ENCODE assay signal across 9 cellular contexts in the genomic region with DNA sequence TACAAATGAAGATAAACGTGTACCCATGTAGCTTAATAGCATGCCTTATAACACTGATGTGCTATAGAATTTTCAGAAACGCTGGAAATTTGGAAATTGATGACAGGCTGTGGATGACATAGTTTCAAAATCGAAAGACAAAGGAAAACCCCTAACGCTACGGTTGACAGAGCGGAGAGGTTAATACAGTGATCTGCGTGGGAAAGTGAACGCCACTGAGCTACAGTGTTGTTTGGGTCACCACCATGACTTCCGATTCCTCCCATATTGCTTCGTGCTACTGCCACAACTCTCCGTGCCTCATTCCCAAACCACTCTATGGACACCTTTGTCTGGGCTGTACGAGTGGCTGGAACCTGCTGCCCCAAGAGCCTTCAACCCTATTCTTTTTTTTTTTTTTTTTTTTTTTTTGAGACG. TPM values are rescaled to one million over a fixed set of nuclear protein-coding genes. Genes with fewer than 3 reads are reported as not detected.
DNase-seq lines count a peak whose midpoint lies in the region; ATAC-seq, FAIRE-seq and TF ChIP-seq lines count a peak whose summit lies in the region.
"Had no signal": no experiment of that assay in that cellular context is flagged by ENCODE, and none has a peak within 500 bp of the region (broad histone marks: within the 10 kb centered on the region; RNA-seq: fewer than 3 reads in every experiment).

No MANE protein-coding gene starts in this region.

- H3K4me1 ChIP-seq in GM12878 (ENCODE audit: control insufficient read depth, insufficient read depth, low read length) (no peaks in the 10 kb centered on the region; the same call in 1 of the 2 replicates), suprapubic skin (peaks cover 31% of the 10 kb centered on the region)

- no peak for TF ChIP-seq RAD21 in GM12878 (IDR thresholded peaks at IDR 0.05; ENCODE audit: insufficient read depth, low read depth, low read length)

- SMC1A ChIA-PET in GM12878 (lab: Charles Lee; ENCODE audit: uncharacterized antibody, unreplicated experiment) = interaction anchor here (0.6 to 3.5 kb wide), 25 partner anchors 8 to 498 kb away, joined by 3 to 30 read pairs (median 3); a partner anchor contains a TSS

- POLR2A ChIA-PET in GM12878 (lab: Charles Lee) = interaction anchor here (0.7 to 2.3 kb wide), 15 partner anchors 7 to 1797 kb away, joined by 3 to 13 read pairs (median 6); a partner anchor contains a TSS

- H2AFZ ChIP-seq in GM12878 (ENCODE audit: control insufficient read depth, low read depth, low read length) = peak overlapping the region; percentile 81

- under 1% methylated on average over 12 of the region's 13 CpGs for WGBS in GM12878 (ENCODE audit: insufficient coverage, insufficient replicate concordance, low lambda C conversion rate, missing lambda C conversion rate)
- 14% methylated on average over 13 of the region's 13 CpGs for WGBS in suprapubic skin

- TF ChIP-seq POLR2A in GM12878 (IDR thresholded peaks at IDR 0.05; ENCODE audit: low read depth, low read length) (no peak; the same call in 1 of the 2 replicates), suprapubic skin (IDR thresholded peaks at IDR 0.05) (no peak)

- H3K4me2 ChIP-seq in GM12878 (ENCODE audit: control insufficient read depth, insufficient read depth) = peak overlapping the region; percentile 80

- BruUV-seq in GM12878 (replicated peaks; lab: Mats Ljungman, UMichigan) = no TSS peak

- no peaks in the 10 kb centered on the region for H3K79me2 ChIP-seq in GM12878 (ENCODE audit: control insufficient read depth, insufficient read depth, low read length)

- H4K20me1 ChIP-seq in GM12878 (ENCODE audit: control insufficient read depth, insufficient read depth) = no peaks in the 10 kb centered on the region

- TF ChIP-seq CTCF in GM12878 (IDR thresholded peaks at IDR 0.05 in 2 of 3, conservative IDR thresholded peaks at IDR 0.05 in 1 of 3; ENCODE audit: control insufficient read depth in 2 of 3, extremely low read depth in 1 of 3, insufficient read depth in 1 of 3, low read depth in 3 of 3, low read length in 3 of 3) (no peak), suprapubic skin (IDR thresholded peaks at IDR 0.05) (no peak)

- H3K4me3 ChIP-seq in GM12878 (peak overlapping the region; percentile 76), suprapubic skin (peak overlapping the region; percentile 58)

- H3K9me3 Mint-ChIP-seq in activated naive CD4-positive, alpha-beta T cell treated with anti-CD3 and anti-CD28 coated beads for 36 hours = peaks cover 4% of the 10 kb centered on the region
- peaks cover 11 to 20% of the 10 kb centered on the region in 2 donors for H3K9me3 Mint-ChIP-seq in activated naive CD4-positive, alpha-beta T cell treated with anti-CD3 and anti-CD28 coated beads, Interleukin-2, amount 50 U/mL, for 72 hours

- DNase-seq in activated naive CD4-positive, alpha-beta T cell treated with anti-CD3 and anti-CD28 coated beads for 36 hours = no peak
- DNase-seq in activated naive CD4-positive, alpha-beta T cell treated with anti-CD3 and anti-CD28 coated beads, Interleukin-2, amount 50 U/mL, for 72 hours (ENCODE audit: low spot score in 2 of 2) = no peak
- DNase-seq in GM12878 (ENCODE audit: low read depth, low spot score) = peak; percentile 82
- DNase-seq in suprapubic skin (ENCODE audit: low spot score in 2 of 2) = no peak
- no peak for DNase-seq in urothelium cell line (ENCODE audit: low spot score)
- no peak for DNase-seq in NCI-H1417 treated with DMSO at 0.1 percent for 48 hours (lab: John Stamatoyannopoulos, UW)
- no peak for DNase-seq in T1000 (lab: John Stamatoyannopoulos, UW)

- H3K27me3 Mint-ChIP-seq in activated naive CD4-positive, alpha-beta T cell treated with anti-CD3 and anti-CD28 coated beads for 36 hours (ENCODE audit: low read depth) = peaks cover 69% of the 10 kb centered on the region

- TF ChIP-seq EP300 in GM12878 (IDR thresholded peaks at IDR 0.05; ENCODE audit: borderline replicate concordance in 1 of 2, control insufficient read depth in 1 of 2, low read depth in 2 of 2, low read length in 2 of 2) (peak; percentile 36 to 42; a peak in 1 of 4 replicates), suprapubic skin (IDR thresholded peaks at IDR 0.05) (no peak)

- peak overlapping the region; percentile 77; the same call in 1 of the 2 replicates for H3K9ac ChIP-seq in GM12878 (ENCODE audit: control insufficient read depth, insufficient read depth, low read length)

- FAIRE-seq in GM12878 (lab: Jason Lieb, UNC) (peak; percentile 96), urothelium cell line (lab: Jason Lieb, UNC) (no peak)

- H3K27ac Mint-ChIP-seq in activated naive CD4-positive, alpha-beta T cell treated with anti-CD3 and anti-CD28 coated beads for 36 hours = no peak overlapping the region
- H3K27ac Mint-ChIP-seq in activated naive CD4-positive, alpha-beta T cell treated with anti-CD3 and anti-CD28 coated beads, Interleukin-2, amount 50 U/mL, for 72 hours = no peak overlapping the region

- H3K36me3 Mint-ChIP-seq in activated naive CD4-positive, alpha-beta T cell treated with anti-CD3 and anti-CD28 coated beads for 36 hours (ENCODE audit: low read depth) = peaks cover 3% of the 10 kb centered on the region
- peaks cover 23 to 33% of the 10 kb centered on the region in 2 donors for H3K36me3 Mint-ChIP-seq in activated naive CD4-positive, alpha-beta T cell treated with anti-CD3 and anti-CD28 coated beads, Interleukin-2, amount 50 U/mL, for 72 hours

- in situ Hi-C loops in GM12878 (cut with MboI) = no loop called here

- peak overlapping the region; percentile 77 for H3K4me3 Mint-ChIP-seq in activated naive CD4-positive, alpha-beta T cell treated with anti-CD3 and anti-CD28 coated beads for 36 hours

- H3K27ac ChIP-seq in GM12878 (ENCODE audit: control insufficient read depth, insufficient read depth) (peak overlapping the region; percentile 78), suprapubic skin (no peak overlapping the region)

- intact Hi-C loops in activated naive CD4-positive, alpha-beta T cell treated with anti-CD3 and anti-CD28 coated beads for 36 hours (cut with micrococcal nuclease) = loop anchor here (2.0 kb wide), 1 partner anchor 14 kb away; no protein-coding TSS in a partner anchor
- intact Hi-C loops in GM12878 (cut with micrococcal nuclease; ENCODE audit: unreplicated experiment) = loop anchor here (1.0 to 5.0 kb wide), 7 partner anchors 41 to 536 kb away; a partner anchor contains a TSS

- no peak for ATAC-seq in activated naive CD4-positive, alpha-beta T cell treated with anti-CD3 and anti-CD28 coated beads, Interleukin-2, amount 50 U/mL, for 72 hours
- ATAC-seq in HG03108 (IDR thresholded peaks at IDR 0.05; ENCODE audit: unreplicated experiment) = peak; percentile 26
- peak; percentile 61 for ATAC-seq in GM12878

- H3K36me3 ChIP-seq in GM12878 (ENCODE audit: control insufficient read depth in 2 of 2, insufficient read depth in 2 of 2, low read length in 1 of 2) = no peaks in the 10 kb centered on the region
- H3K36me3 ChIP-seq in suprapubic skin = no peaks in the 10 kb centered on the region

- CTCF ChIA-PET in activated naive CD4-positive, alpha-beta T cell treated with anti-CD3 and anti-CD28 coated beads for 36 hours (lab: Charles Lee) = interaction anchor here (1.2 to 1.3 kb wide), 2 partner anchors 15 to 139 kb away, joined by 3 to 4 read pairs; a partner anchor contains a TSS
- CTCF ChIA-PET in GM12878 (lab: Yijun Ruan, JAX) = interaction anchor here (0.8 to 2.7 kb wide), 17 partner anchors 9 to 733 kb away, joined by 3 to 33 read pairs (median 4); a partner anchor contains a TSS

- peaks cover 21% of the 10 kb centered on the region for H3K4me1 Mint-ChIP-seq in activated naive CD4-positive, alpha-beta T cell treated with anti-CD3 and anti-CD28 coated beads for 36 hours (ENCODE audit: low read depth)

- H3K9me3 ChIP-seq in GM12878 (replicated peaks; ENCODE audit: control insufficient read depth, insufficient read depth, low read length) (peaks cover 6% of the 10 kb centered on the region; the same call in 2 of the 3 replicates), suprapubic skin (no peaks in the 10 kb centered on the region)

- RAD21 ChIA-PET in GM12878 (lab: Charles Lee; ENCODE audit: unreplicated experiment) = interaction anchor here (0.5 to 3.2 kb wide), 31 partner anchors 15 to 857 kb away, joined by 3 to 47 read pairs (median 5); a partner anchor contains a TSS

- H3K27me3 ChIP-seq in GM12878 (replicated peaks in 1 of 2; ENCODE audit: control insufficient read depth in 2 of 2, insufficient read depth in 2 of 2, low read length in 1 of 2) = peaks cover 0 to 7% of the 10 kb centered on the region in 2 experiments; a peak in 2 of 4 replicates
- H3K27me3 ChIP-seq in suprapubic skin = peaks cover 100% of the 10 kb centered on the region

TF ChIP-seq in GM12878, 131 proteins besides CTCF, POLR2A, EP300 and RAD21 (continues in another document):
- TF ChIP-seq BCL11A (IDR thresholded peaks at IDR 0.05; ENCODE audit: low read depth, low read length) (peak; percentile 37; the same call in 1 of the 2 replicates), CHD1 (IDR thresholded peaks at IDR 0.05; ENCODE audit: low read depth, low read length) (no peak), RBBP5 (conservative IDR thresholded peaks at IDR 0.05) (no peak), NBN (IDR thresholded peaks at IDR 0.05) (peak; percentile 75; the same call in 1 of the 2 replicates), PAX5 (IDR thresholded peaks at IDR 0.05; ENCODE audit: borderline replicate concordance, low read depth, low read length) (peak; percentile 88), ATF7 (IDR thresholded peaks at IDR 0.05; ENCODE audit: low read depth) (peak; percentile 87), NR2F1 (conservative IDR thresholded peaks at IDR 0.05) (peak; percentile 86), RUNX3 (IDR thresholded peaks at IDR 0.05; ENCODE audit: low read length) (peak; percentile 75), FOS (IDR thresholded peaks at IDR 0.05; ENCODE audit: borderline replicate concordance, extremely low read depth, insufficient read length) (no peak)

RNA-seq across cellular contexts. Expression of a gene that starts 7.3 kb away (rescaled TPM):
- not detected for total RNA-seq in activated naive CD4-positive, alpha-beta T cell treated with anti-CD3 and anti-CD28 coated beads for 36 hours
- total RNA-seq in activated naive CD4-positive, alpha-beta T cell treated with anti-CD3 and anti-CD28 coated beads, Interleukin-2, amount 50 U/mL, for 72 hours = not detected
- total RNA-seq in GM12878 (2013; cell fraction: nucleolus; rRNA removed) = 2.2 and 2.7 TPM in 2 replicates
- total RNA-seq in GM12878 (2014; rRNA removed) (0.45 and 0.54 TPM in 2 replicates), GM12878 (2014; rRNA removed; fragmentation: Illumina TruSeq; extraction: Trizol) (0.31 and 0.46 TPM in 2 replicates), GM12878 (2021) (8.4 and 8.5 TPM in 2 replicates), suprapubic skin (not detected)
- polyA plus RNA-seq in GM12878 (2011; ENCODE audit: low read depth) = 0.66 TPM
- polyA plus RNA-seq in GM12878 (2011; rRNA removed) (0.63 and 0.71 TPM in 2 replicates), GM12878 (2014; fragmentation: Illumina TruSeq; extraction: Trizol) (2.3 and 3.5 TPM in 2 replicates), GM12878 (2014; fragmentation: Nextera tagmentation; extraction: Ambion mirVana) (1 to 10 TPM; 1.5 to 2.6 TPM), GM12878 (2014; rRNA removed) (2.3 and 3.1 TPM in 2 replicates), GM12878 (2016; fragmentation: Nextera tagmentation; extraction: Ambion mirVana) (1 to 10 TPM; 3.3 to 8.8 TPM)
- 0.82 and 1.1 TPM in 2 replicates for polyA plus RNA-seq in GM12878 (2011; cell fraction: cytosol; rRNA removed)
- 1.8 and 2.6 TPM in 2 replicates for polyA plus RNA-seq in GM12878 (2011; cell fraction: nucleus; rRNA removed)
- polyA plus RNA-seq in GM12878 (2012) = 0.88 and 1.2 TPM in 2 replicates
- 0.93 and 1.1 TPM in 2 replicates for polyA minus RNA-seq in GM12878 (2011; rRNA and poly(A)+ RNA removed)
- polyA minus RNA-seq in GM12878 (2011; cell fraction: cytosol; rRNA and poly(A)+ RNA removed) = 1.6 and 1.9 TPM in 2 replicates
- polyA minus RNA-seq in GM12878 (2011; cell fraction: nucleus; rRNA and poly(A)+ RNA removed) = 0.48 and 1.2 TPM in 2 replicates
- polyA plus RNA-seq: neural cell had no signal

Comparison
In these comparisons a context has a peak if more than half of its experiments do, and no peak if none do; other contexts are left out.
1. ATAC-seq: peak in HG03108 (single experiment) and GM12878 (single experiment); none in activated naive CD4-positive, alpha-beta T cell treated with anti-CD3 and anti-CD28 coated beads, Interleukin-2, amount 50 U/mL, for 72 hours (0 of 2).